Comparison of ENCODE assay signal across 21 cellular contexts in the genomic region with DNA sequence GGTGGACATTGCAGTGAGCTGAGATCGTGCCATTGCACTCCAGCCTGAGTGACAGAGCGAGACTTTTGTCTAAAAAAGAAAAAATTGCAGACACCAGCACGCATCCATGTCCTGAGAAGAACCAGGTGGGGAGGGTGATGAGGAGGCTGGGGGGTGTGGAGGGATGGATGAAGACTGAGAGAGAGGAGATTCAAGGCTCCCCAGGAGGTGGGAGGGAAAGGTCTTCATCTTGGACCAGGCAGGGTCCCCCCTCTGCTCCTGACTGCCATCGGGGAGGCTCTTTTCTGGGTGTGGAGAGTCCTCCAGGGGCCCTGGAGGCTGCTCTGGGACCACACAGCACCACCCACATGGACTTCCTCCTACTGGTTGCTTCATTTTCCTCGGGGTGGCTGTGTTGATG. TPM values are rescaled to one million over a fixed set of nuclear protein-coding genes. Genes with fewer than 3 reads are reported as not detected.
"Had no signal": no experiment of that assay in that cellular context is flagged by ENCODE, and none has a peak within 500 bp of the region (broad histone marks: within the 10 kb centered on the region; RNA-seq: fewer than 3 reads in every experiment).

No MANE protein-coding gene starts in this region.

- H3K27ac ChIP-seq: psoas muscle, right lobe of liver, suprapubic skin, transverse colon had no signal

- H3K9me3 Mint-ChIP-seq: activated T-helper 1 cell treated with anti-CD3 and anti-CD28 coated beads, Interleukin-12 subunit alpha, Interleukin-12 subunit beta, Interleukin-2, Interleukin-4 antibody, amounts not matched to agents 30 ng/mL and 10 ng/mL and 1 ng/mL, durations not matched to agents 14 hours and 24 hours and 36 hours; stimulated activated naive CD8-positive, alpha-beta T cell treated with anti-CD3 and anti-CD28 coated beads, Interleukin-15, amount 100 ng/mL, for 72 hours had no signal

- H3K4me1 ChIP-seq: psoas muscle, right lobe of liver, suprapubic skin, transverse colon had no signal

- H3K27me3 Mint-ChIP-seq: activated naive CD8-positive, alpha-beta T cell; stimulated activated naive CD8-positive, alpha-beta T cell treated with anti-CD3 and anti-CD28 coated beads, Interleukin-15, amount 100 ng/mL, for 72 hours had no signal

- H3K9me3 ChIP-seq: right lobe of liver, suprapubic skin, transverse colon had no signal

- H3K4me3 Mint-ChIP-seq: activated naive CD8-positive, alpha-beta T cell; activated T-helper 1 cell treated with anti-CD3 and anti-CD28 coated beads, Interleukin-12 subunit alpha, Interleukin-12 subunit beta, Interleukin-2, Interleukin-4 antibody, amounts not matched to agents 30 ng/mL and 10 ng/mL and 1 ng/mL, durations not matched to agents 14 hours and 24 hours and 36 hours; naive B cell; neural crest cell; stimulated activated naive CD8-positive, alpha-beta T cell treated with anti-CD3 and anti-CD28 coated beads, Interleukin-15, amount 100 ng/mL, for 72 hours had no signal

- H3K27ac Mint-ChIP-seq: activated naive CD8-positive, alpha-beta T cell; activated T-helper 1 cell treated with anti-CD3 and anti-CD28 coated beads, Interleukin-12 subunit alpha, Interleukin-12 subunit beta, Interleukin-2, Interleukin-4 antibody, amounts not matched to agents 30 ng/mL and 10 ng/mL and 1 ng/mL, durations not matched to agents 14 hours and 24 hours and 36 hours; stimulated activated naive CD8-positive, alpha-beta T cell treated with anti-CD3 and anti-CD28 coated beads, Interleukin-15, amount 100 ng/mL, for 72 hours had no signal

- H3K36me3 Mint-ChIP-seq: activated naive CD8-positive, alpha-beta T cell; naive B cell had no signal

- H3K36me3 ChIP-seq: right lobe of liver, transverse colon had no signal

- ATAC-seq: activated CD4-positive, CD25-positive, alpha-beta regulatory T cell treated with anti-CD3 and anti-CD28 coated beads, Interleukin-2, amount 50 U/mL, for 24 hours; left cardiac atrium; psoas muscle had no signal

- H3K4me1 Mint-ChIP-seq: naive B cell; neural crest cell; stimulated activated naive CD8-positive, alpha-beta T cell treated with anti-CD3 and anti-CD28 coated beads, Interleukin-15, amount 100 ng/mL, for 72 hours had no signal

- H3K4me3 ChIP-seq: psoas muscle, right lobe of liver, suprapubic skin, transverse colon had no signal

- DNase-seq: activated CD4-positive, alpha-beta T cell treated with anti-CD3 and anti-CD28 coated beads, Interleukin-2, amount 50 U/mL, for 1 hour; dermis blood vessel endothelial cell; effector memory CD4-positive, alpha-beta T cell; left cardiac atrium; mammary epithelial cell; naive B cell; psoas muscle; small intestine; stimulated activated CD4-positive, alpha-beta T cell treated with anti-CD3 and anti-CD28 coated beads, Interleukin-15, amount 100 ng/mL, for 24 hours; stimulated activated CD4-positive, alpha-beta T cell treated with anti-CD3 and anti-CD28 coated beads, Interleukin-2, amount 100 ng/mL, for 48 hours; stimulated activated naive CD8-positive, alpha-beta T cell treated with anti-CD3 and anti-CD28 coated beads, Interleukin-15, amount 100 ng/mL, for 72 hours; transverse colon had no signal

- H3K27me3 ChIP-seq: right lobe of liver, suprapubic skin, transverse colon had no signal

RNA-seq across cellular contexts. Expression of a gene that starts 30.8 kb away (rescaled TPM):
- total RNA-seq: activated CD8-positive, alpha-beta memory T cell treated with anti-CD3 and anti-CD28 coated beads for 36 hours; activated T-helper 1 cell treated with anti-CD3 and anti-CD28 coated beads, Interleukin-12 subunit alpha, Interleukin-12 subunit beta, Interleukin-2, Interleukin-4 antibody, amounts not matched to agents 30 ng/mL and 10 ng/mL and 1 ng/mL, durations not matched to agents 14 hours and 24 hours and 36 hours; left cardiac atrium; omental fat pad; psoas muscle; T-helper 1 cell treated with Interleukin-12 subunit alpha and Interleukin-12 subunit beta and Interleukin-4 antibody, amounts not matched to agents 30 ng/mL and 1 ng/mL, for 36 hours; transverse colon had no signal
